ENCODE assay signal across 2 cellular contexts in genomic region chr13:79309690-79310089, GRCh38.
TF ChIP-seq lines count a peak whose summit lies in the region.

No MANE protein-coding gene starts in this region.

TF ChIP-seq in HepG2, 621 proteins besides CTCF, POLR2A, EP300 and RAD21:
- TF ChIP-seq RBM22 (optimal IDR thresholded peaks at IDR 0.05; ENCODE audit: low read length) (peak; percentile 86), ZNF629 (CRISPR knock-in tag; conservative IDR thresholded peaks at IDR 0.05) (no peak), ZNF136 (CRISPR knock-in tag; IDR thresholded peaks at IDR 0.05; ENCODE audit: low read depth) (no peak), POLR2G (IDR thresholded peaks at IDR 0.05; ENCODE audit: low read depth, low read length) (0 out of 2 replicates have a peak, but pooled peaks have one; percentile 40), SUZ12 (IDR thresholded peaks at IDR 0.05; ENCODE audit: low read depth, low read length) (no peak), IRF2 (CRISPR knock-in tag; IDR thresholded peaks at IDR 0.05) (no peak), PTBP1 (IDR thresholded peaks at IDR 0.05; ENCODE audit: low read depth, low read length, poor library complexity, severe bottlenecking) (no peak)

TF ChIP-seq in H1, 55 proteins besides CTCF, POLR2A, EP300 and RAD21:
- no peak for TF ChIP-seq ATF2 (IDR thresholded peaks at IDR 0.05; ENCODE audit: low read length)
- peak; percentile 49; the same call in 1 of the 2 replicates for TF ChIP-seq POLR2AphosphoS5 (IDR thresholded peaks at IDR 0.05; ENCODE audit: low read depth, low read length)
TF ChIP-seq in H1: peak in this region for 1.
